Comparison of ENCODE assay signal across 8 cellular contexts in genomic region chr4:139301821-139302611, GRCh38. TPM values are rescaled to one million over a fixed set of nuclear protein-coding genes. Genes with fewer than 3 reads are reported as not detected.
DNase-seq lines count a peak whose midpoint lies in the region; ATAC-seq and TF ChIP-seq lines count a peak whose summit lies in the region.

TSS of gene NDUFC1 (minus strand) at chr4:139302477. CDS start at chr4:139295798, 6,679 bp downstream.

- H3K4me1 ChIP-seq in RWPE2 (ENCODE audit: insufficient read depth, poor library complexity, severe bottlenecking) (peaks cover 27% of the 10 kb centered on the region), transverse colon (peaks cover 18 to 50% (median 21%) of the 10 kb centered on the region in 4 donors)

- in situ Hi-C loops in Caki2 (cut with HindIII; ENCODE audit: low pct_unique_long_range_greater_than_20kb, low sequenced_read_pairs) = no loop called here
- in situ Hi-C loops in transverse colon (cut with MboI; ENCODE audit: low pct_ligation_motif_present in 1 of 4, low pct_unique_long_range_greater_than_20kb in 1 of 4, low sequenced_read_pairs in 3 of 4) = no loop called here

- DNase-seq in Caki2 (ENCODE audit: low read depth) = peak; percentile 69
- peak; percentile 48 for DNase-seq in GM20000 (ENCODE audit: low spot score)
- peak; percentile 69 for DNase-seq in HT-29 (ENCODE audit: low spot score)
- peak; percentile 69 for DNase-seq in RWPE2 (ENCODE audit: low spot score)
- peak; percentile 89 for DNase-seq in activated effector memory CD4-positive, alpha-beta T cell treated with anti-CD3 and anti-CD28 coated beads, Interleukin-2, amount 50 U/mL, for 16 hours
- DNase-seq in foreskin melanocyte = peak; percentile 50
- peak in 45 of 56 donors; percentile 5 to 76 (median 51) for DNase-seq in nucleus accumbens (lab: John Stamatoyannopoulos, UW)
- DNase-seq in transverse colon = peak; percentile 65

- no peak for TF ChIP-seq EP300 in transverse colon (IDR thresholded peaks at IDR 0.05; ENCODE audit: low read depth)

- ATAC-seq in RWPE2 (ENCODE audit: low read depth) = peak; percentile 50

- intact Hi-C loops in transverse colon (cut with DNase I; ENCODE audit: low total_unique reads) = no loop called here

- H3K9me3 ChIP-seq in RWPE2 (ENCODE audit: severe bottlenecking) (no peaks in the 10 kb centered on the region), transverse colon (no peaks in the 10 kb centered on the region)

- H3K27me3 ChIP-seq in RWPE2 (ENCODE audit: insufficient read depth, poor library complexity, severe bottlenecking) (no peaks in the 10 kb centered on the region), transverse colon (no peaks in the 10 kb centered on the region)

- WGBS in transverse colon (ENCODE audit: low coverage in 1 of 2), 2 donors = 0 to 2% methylated on average over 10 to 46 of the region's 46 CpGs

- H3K36me3 ChIP-seq in RWPE2 (ENCODE audit: low read depth) = peaks cover 39% of the 10 kb centered on the region
- no peaks in the 10 kb centered on the region for H3K36me3 ChIP-seq in transverse colon

- TF ChIP-seq CTCF in GM20000 (IDR thresholded peaks at IDR 0.05; ENCODE audit: extremely low read depth, missing control alignments) (no peak), RWPE2 (IDR thresholded peaks at IDR 0.05; ENCODE audit: poor library complexity, severe bottlenecking) (no peak), transverse colon (IDR thresholded peaks at IDR 0.05) (peak; percentile 24 to 46 (median 28))

- H3K27ac ChIP-seq in RWPE2 (ENCODE audit: poor library complexity, severe bottlenecking) = peak within 1 kb of the TSS; percentile 77
- H3K27ac ChIP-seq in transverse colon = peak within 1 kb of the TSS; percentile 95 to 98 (median 97)

- peak within 1 kb of the TSS; percentile 81 for H3K4me3 ChIP-seq in RWPE2 (ENCODE audit: severe bottlenecking)
- peak within 1 kb of the TSS; percentile 80 to 99 (median 90) for H3K4me3 ChIP-seq in transverse colon

- TF ChIP-seq POLR2A in transverse colon (IDR thresholded peaks at IDR 0.05) = peak; percentile 53

RNA-seq across cellular contexts. Expression of gene NDUFC1, which starts in this region (rescaled TPM):
- 128 and 167 TPM in 2 replicates for total RNA-seq in Caki2 (2014; rRNA removed; shearing (Covaris generic); ENCODE audit: low replicate concordance)
- total RNA-seq in HT-29 (2014; rRNA removed; shearing (Covaris generic)) = 57.6 and 64.8 TPM in 2 replicates
- 10 to 100 TPM in 3 of 4 donors, 1 to 10 TPM in 1; 7.6 to 68.0 (median 35.3) TPM for total RNA-seq in transverse colon

Comparison
In these comparisons a context has a peak if more than half of its experiments do, and no peak if none do; other contexts are left out.
1. Peak in every context shown above with its lines: DNase-seq, ATAC-seq, H3K4me3 ChIP-seq and H3K27ac ChIP-seq.
2. CTCF ChIP-seq: peak in transverse colon (5 of 5); none in GM20000 (single experiment) and RWPE2 (single experiment).